In genomic region chr11:64185323-64186204, GRCh38 we compare ENCODE assay signal across 8 cellular contexts. TPM values are rescaled to one million over a fixed set of nuclear protein-coding genes. Genes with fewer than 3 reads are reported as not detected.
DNase-seq lines count a peak whose midpoint lies in the region; ATAC-seq, FAIRE-seq and TF ChIP-seq lines count a peak whose summit lies in the region.

STIP1 (plus strand) TSS chr11:64186171; CDS start chr11:64186262, 91 bp downstream.

- peaks cover 14% of the 10 kb centered on the region for H3K4me1 ChIP-seq in mammary epithelial cell (ENCODE audit: insufficient read depth, low read length)
- peaks cover 4% of the 10 kb centered on the region; the same call in 1 of the 2 replicates for H3K4me1 ChIP-seq in iPS-20b (ENCODE audit: insufficient read depth, low read length)
- H3K4me1 ChIP-seq in small intestine (ENCODE audit: control insufficient read depth in 2 of 2, insufficient read depth in 1 of 2, low read depth in 1 of 2, low read length in 1 of 2): no peaks in the 10 kb centered on the region

- H3K27ac ChIP-seq in VCaP (no peak within 1 kb of the TSS), mammary epithelial cell (ENCODE audit: insufficient read depth, low read depth, low read length) (peak within 1 kb of the TSS; percentile 55), iPS-20b (ENCODE audit: low read length) (peak within 1 kb of the TSS; percentile 96), small intestine (ENCODE audit: low read depth in 1 of 2, low read length in 1 of 2) (peak within 1 kb of the TSS; percentile 86 to 96)

- H3K79me2 ChIP-seq in mammary epithelial cell (ENCODE audit: insufficient read depth, low read length): peaks cover 36% of the 10 kb centered on the region

- CTCF ChIA-PET in AG04449 (lab: Yijun Ruan, JAX): interaction anchor here (0.6 to 12.0 kb wide), 13 partner anchors 10 to 418 kb away, joined by 3 to 121 read pairs (median 5); partner anchors contain the start of genes FERMT3 and PLCB3
- CTCF ChIA-PET in mammary epithelial cell (lab: Charles Lee; ENCODE audit: low non-redundant PET): interaction anchor here (0.6 to 1.2 kb wide), 4 partner anchors 36 to 120 kb away, joined by 3 to 9 read pairs (median 4); partner anchors contain the start of gene ESRRA

- POLR2A ChIA-PET in AG04449 (lab: Yijun Ruan, JAX): interaction anchor here (0.6 to 2.3 kb wide), 19 partner anchors 10 to 1344 kb away, joined by 3 to 10 read pairs (median 4); partner anchors contain the start of genes COX8A, DNAJC4, ESRRA and NUDT22

- DNase-seq in AG04449 (ENCODE audit: low read depth, low spot score) (peak; percentile 100), NCI-H2196 treated with DMSO at 0.1 percent for 48 hours (lab: John Stamatoyannopoulos, UW; ENCODE audit: unreplicated experiment) (peak; percentile 93), mammary epithelial cell (peak; percentile 100), small intestine (peak; percentile 100)

- intact Hi-C loops in mammary epithelial cell (cut with micrococcal nuclease): loop anchor here (2.0 to 5.0 kb wide), 3 partner anchors 19 to 117 kb away; partner anchors contain the start of genes CATSPERZ, MACROD1, NUDT22 and TRPT1

- H3K27me3 ChIP-seq in mammary epithelial cell (ENCODE audit: insufficient read depth, low read length): no peaks in the 10 kb centered on the region
- H3K27me3 ChIP-seq in iPS-20b (ENCODE audit: insufficient read depth, low read length): no peaks in the 10 kb centered on the region
- H3K27me3 ChIP-seq in small intestine (ENCODE audit: control insufficient read depth in 2 of 2, insufficient read depth in 2 of 2, low read length in 2 of 2): no peaks in the 10 kb centered on the region

- peak; percentile 90 for ATAC-seq in GM18870 (IDR thresholded peaks at IDR 0.05; ENCODE audit: unreplicated experiment)
- peak; percentile 84 for ATAC-seq in HG03135 (IDR thresholded peaks at IDR 0.05; ENCODE audit: unreplicated experiment)

- H3K9ac ChIP-seq in mammary epithelial cell (ENCODE audit: insufficient read depth, low read length) (peak within 1 kb of the TSS; percentile 42), iPS-20b (ENCODE audit: low read depth, low read length) (peak within 1 kb of the TSS; percentile 97)

- no peaks in the 10 kb centered on the region for H3K9me3 ChIP-seq in mammary epithelial cell (replicated peaks; ENCODE audit: insufficient read depth, low read length)
- no peaks in the 10 kb centered on the region for H3K9me3 ChIP-seq in iPS-20b (ENCODE audit: insufficient read depth, low read depth, low read length)
- no peaks in the 10 kb centered on the region for H3K9me3 ChIP-seq in small intestine (ENCODE audit: control insufficient read depth, low read depth)

- BruUV-seq in mammary epithelial cell (replicated peaks; lab: Mats Ljungman, UMichigan): TSS peak; percentile 78

- in situ Hi-C loops in mammary epithelial cell (cut with MboI; ENCODE audit: low sequenced_read_pairs in 2 of 2): loop anchor here in 1 of 2 donors (5.0 kb wide), 1 partner anchor 117 kb away; the partner anchor contains the start of gene CATSPERZ

- peak; percentile 69 for TF ChIP-seq CTCF in AG04449 (IDR thresholded peaks at IDR 0.05; ENCODE audit: insufficient read depth, low read length, missing control alignments)
- TF ChIP-seq CTCF in VCaP (conservative IDR thresholded peaks at IDR 0.05): peak; percentile 76
- peak in 1 of 2 donors; percentile 64 for TF ChIP-seq CTCF in mammary epithelial cell (conservative IDR thresholded peaks at IDR 0.05 in 1 of 2, IDR thresholded peaks at IDR 0.05 in 1 of 2; ENCODE audit: extremely low read depth in 1 of 2, insufficient read depth in 1 of 2, low read depth in 1 of 2, low read length in 2 of 2)

- H3K36me3 ChIP-seq in mammary epithelial cell (ENCODE audit: insufficient read depth, low read length): peaks cover 2% of the 10 kb centered on the region
- peaks cover 19% of the 10 kb centered on the region for H3K36me3 ChIP-seq in iPS-20b (ENCODE audit: insufficient read depth, low read depth, low read length)
- no peaks in the 10 kb centered on the region for H3K36me3 ChIP-seq in small intestine (ENCODE audit: control insufficient read depth in 2 of 2, insufficient read depth in 2 of 2, low read length in 2 of 2)

- H4K20me1 ChIP-seq in mammary epithelial cell (ENCODE audit: insufficient read depth, low read length): no peaks in the 10 kb centered on the region

- dilution Hi-C loops in mammary epithelial cell (cut with HindIII; ENCODE audit: low sequenced_read_pairs): no loop called here

- H2AFZ ChIP-seq in mammary epithelial cell (ENCODE audit: low read depth, low read length): peak within 1 kb of the TSS; percentile 81

- H3K4me2 ChIP-seq in mammary epithelial cell (ENCODE audit: insufficient read depth, low read depth, low read length): peak within 1 kb of the TSS; percentile 96

- peak; percentile 49 for FAIRE-seq in small intestine (lab: Jason Lieb, UNC)

- H3K4me3 ChIP-seq in AG04449 (ENCODE audit: low read depth, low read length) (peak within 1 kb of the TSS; percentile 71), mammary epithelial cell (replicated peaks in 1 of 3; ENCODE audit: insufficient read depth in 1 of 3, low read depth in 2 of 3, low read length in 3 of 3) (peak within 1 kb of the TSS; percentile 45 to 72 (median 72)), iPS-20b (ENCODE audit: low read length) (peak within 1 kb of the TSS; percentile 88), small intestine (ENCODE audit: low read depth in 1 of 2, low read length in 2 of 2) (peak within 1 kb of the TSS; percentile 64 to 70)

- WGBS in mammary epithelial cell (ENCODE audit: low coverage, missing lambda C conversion rate): 1% methylated on average over 50 of the region's 72 CpGs
- 0% methylated on average over 69 to 72 of the region's 72 CpGs for WGBS in small intestine, 3 donors

RNA-seq across cellular contexts. Expression of gene STIP1, which starts in this region (rescaled TPM):
- 100 to 1,000 TPM; 105 to 173 TPM for total RNA-seq in mammary epithelial cell
- polyA plus RNA-seq in mammary epithelial cell (187 TPM), small intestine (10 to 100 TPM; 38.6 to 73.9 (median 43.6) TPM)
- 270 TPM for polyA minus RNA-seq in mammary epithelial cell
